Comparison of ENCODE assay signal across 10 cellular contexts in genomic region chr3:183265157-183265642, GRCh38. TPM values are rescaled to one million over a fixed set of nuclear protein-coding genes. Genes with fewer than 3 reads are reported as not detected.
A peak's percentile ranks its signal among the peaks of the same experiment; 100 is the strongest.
DNase-seq lines count a peak whose midpoint lies in the region; ATAC-seq and TF ChIP-seq lines count a peak whose summit lies in the region.
"Had no signal": no experiment of that assay in that cellular context is flagged by ENCODE, and none has a peak within 500 bp of the region (broad histone marks: within the 10 kb centered on the region; RNA-seq: fewer than 3 reads in every experiment).

No MANE protein-coding gene starts in this region.

- H3K36me3 ChIP-seq in mammary epithelial cell (ENCODE audit: insufficient read depth, low read length): peaks cover 5% of the 10 kb centered on the region
- peaks cover 0 to 22% (median 1%) of the 10 kb centered on the region in 6 donors for H3K36me3 ChIP-seq in spleen

- H3K9me3 Mint-ChIP-seq in osteocyte (ENCODE audit: unreplicated experiment): no peaks in the 10 kb centered on the region

- peak overlapping the region; percentile 94 for H3K27ac ChIP-seq in mammary epithelial cell (ENCODE audit: insufficient read depth, low read depth, low read length)
- H3K27ac ChIP-seq in spleen: peak overlapping the region in 6 of 8 donors; percentile 9 to 52 (median 33)
- H3K27ac ChIP-seq: 22Rv1 had no signal

- H3K4me1 Mint-ChIP-seq in osteocyte (ENCODE audit: unreplicated experiment): peaks cover 17% of the 10 kb centered on the region

- TF ChIP-seq POLR2A in spleen (IDR thresholded peaks at IDR 0.05): no peak

- intact Hi-C loops in mammary epithelial cell (cut with micrococcal nuclease) (no loop called here), spleen (cut with DNase I; ENCODE audit: low total_unique reads) (no loop called here)

- H4K20me1 ChIP-seq in mammary epithelial cell (ENCODE audit: insufficient read depth, low read length): no peaks in the 10 kb centered on the region

- dilution Hi-C loops in mammary epithelial cell (cut with HindIII; ENCODE audit: low sequenced_read_pairs): loop anchor here (5.0 kb wide), 1 partner anchor 52 kb away; no protein-coding TSS in a partner anchor

- DNase-seq in DMS153 (lab: John Stamatoyannopoulos, UW): peak; percentile 38
- no peak for DNase-seq in DMS153 treated with DMSO at 0.1 percent for 48 hours (lab: John Stamatoyannopoulos, UW; ENCODE audit: unreplicated experiment)
- DNase-seq in mammary epithelial cell: no peak
- DNase-seq in iris pigment epithelial cell (ENCODE audit: low read depth): peak; percentile 55
- DNase-seq in spleen: no peak
- DNase-seq in osteocyte (ENCODE audit: extremely low spot score, unreplicated experiment): no peak
- DNase-seq: central memory CD4-positive, alpha-beta T cell had no signal

- no peak overlapping the region for H3K27ac Mint-ChIP-seq in osteocyte (ENCODE audit: unreplicated experiment)

- no TSS peak for BruUV-seq in mammary epithelial cell (replicated peaks; lab: Mats Ljungman, UMichigan)

- no peak overlapping the region for H2AFZ ChIP-seq in mammary epithelial cell (ENCODE audit: low read depth, low read length)

- H3K4me3 ChIP-seq in mammary epithelial cell (replicated peaks in 1 of 3; ENCODE audit: insufficient read depth in 1 of 3, low read depth in 2 of 3, low read length in 3 of 3) (no peak overlapping the region), spleen (no peak overlapping the region)

- H3K27me3 ChIP-seq in mammary epithelial cell (ENCODE audit: insufficient read depth, low read length): no peaks in the 10 kb centered on the region
- H3K27me3 ChIP-seq in spleen (replicated peaks in 1 of 7): no peaks in the 10 kb centered on the region

- H3K4me2 ChIP-seq in mammary epithelial cell (ENCODE audit: insufficient read depth, low read depth, low read length): peak overlapping the region; percentile 71

- peaks cover 6% of the 10 kb centered on the region for H3K36me3 Mint-ChIP-seq in osteocyte (ENCODE audit: unreplicated experiment)

- TF ChIP-seq CTCF in mammary epithelial cell (conservative IDR thresholded peaks at IDR 0.05 in 1 of 2, IDR thresholded peaks at IDR 0.05 in 1 of 2; ENCODE audit: extremely low read depth in 1 of 2, insufficient read depth in 1 of 2, low read depth in 1 of 2, low read length in 2 of 2) (no peak), spleen (IDR thresholded peaks at IDR 0.05 in 8 of 11, conservative IDR thresholded peaks at IDR 0.05 in 3 of 11) (no peak), osteocyte (IDR thresholded peaks at IDR 0.05) (no peak)

- CTCF ChIA-PET in mammary epithelial cell (lab: Charles Lee; ENCODE audit: low non-redundant PET): interaction anchor here (0.7 kb wide), 1 partner anchor 81 kb away, joined by 3 read pairs; no protein-coding TSS in a partner anchor

- no peaks in the 10 kb centered on the region for H3K9me3 ChIP-seq in mammary epithelial cell (replicated peaks; ENCODE audit: insufficient read depth, low read length)
- H3K9me3 ChIP-seq in spleen: no peaks in the 10 kb centered on the region

- H3K79me2 ChIP-seq in mammary epithelial cell (ENCODE audit: insufficient read depth, low read length): peaks cover 96% of the 10 kb centered on the region

- 94% methylated on average over 13 of the region's 15 CpGs for WGBS in mammary epithelial cell (ENCODE audit: low coverage, missing lambda C conversion rate)
- WGBS in spleen, 5 donors: 48 to 58% (median 54%) methylated on average over 15 of the region's 15 CpGs

- H3K4me1 ChIP-seq in mammary epithelial cell (ENCODE audit: insufficient read depth, low read length): peaks cover 58% of the 10 kb centered on the region
- H3K4me1 ChIP-seq in spleen: peaks cover 0 to 38% (median 11%) of the 10 kb centered on the region in 6 donors

- H3K4me3 Mint-ChIP-seq in osteocyte (ENCODE audit: unreplicated experiment): no peak overlapping the region

- H3K27me3 Mint-ChIP-seq in osteocyte (ENCODE audit: unreplicated experiment): no peaks in the 10 kb centered on the region

- peak overlapping the region; percentile 65 for H3K9ac ChIP-seq in mammary epithelial cell (ENCODE audit: insufficient read depth, low read length)

- no peak for ATAC-seq in GM19324 (IDR thresholded peaks at IDR 0.05; ENCODE audit: low FRiP score, unreplicated experiment)
- no peak for ATAC-seq in GM21529 (IDR thresholded peaks at IDR 0.05; ENCODE audit: unreplicated experiment)

- in situ Hi-C loops in mammary epithelial cell (cut with MboI; ENCODE audit: low sequenced_read_pairs in 2 of 2): no loop called here

RNA-seq across cellular contexts. Expression of gene B3GNT5, which starts 12.1 kb away (rescaled TPM):
- total RNA-seq in mammary epithelial cell (10 to 100 TPM in 1 of 2 donors, 1 to 10 TPM in 1; 9.3 to 54.1 TPM), spleen (10 to 100 TPM in 1 of 7 donors, 1 to 10 TPM in 6; 2.2 to 11.9 (median 6.2) TPM), osteocyte (20.6 and 24.3 TPM in 2 replicates)
- polyA plus RNA-seq in mammary epithelial cell (27.6 TPM), spleen (1 to 10 TPM in 2 of 3 donors, under 1 TPM in 1; 0.61 to 1.2 (median 1.0) TPM)
- polyA minus RNA-seq in mammary epithelial cell: 42.8 TPM

Comparison
In these comparisons a context has a peak if more than half of its experiments do, and no peak if none do; other contexts are left out.
1. DNase-seq: peak in DMS153 (single experiment) and iris pigment epithelial cell (single experiment); none in DMS153 treated with DMSO at 0.1 percent for 48 hours (single experiment), mammary epithelial cell (single experiment), spleen (single experiment) and osteocyte (single experiment).